Comparison of ENCODE assay signal across 9 cellular contexts in genomic region chr15:71603379-71603778, GRCh38.
"Had no signal": no experiment of that assay in that cellular context is flagged by ENCODE, and none has a peak within 500 bp of the region (broad histone marks: within the 10 kb centered on the region; RNA-seq: fewer than 3 reads in every experiment).

No MANE protein-coding gene starts in this region.

- DNase-seq: GM23248, GOT3, H7, H9, HCEC 1CT, HFFc6 had no signal

- H3K4me3 ChIP-seq: GM23248, GM23338, HAP-1 had no signal

- H3K27ac ChIP-seq: GM23248 had no signal

- H3K9me3 ChIP-seq: HAP-1 had no signal

- ATAC-seq: GM23338, HCT116 had no signal

- H3K36me3 ChIP-seq: HAP-1 had no signal
